In the genomic region with DNA sequence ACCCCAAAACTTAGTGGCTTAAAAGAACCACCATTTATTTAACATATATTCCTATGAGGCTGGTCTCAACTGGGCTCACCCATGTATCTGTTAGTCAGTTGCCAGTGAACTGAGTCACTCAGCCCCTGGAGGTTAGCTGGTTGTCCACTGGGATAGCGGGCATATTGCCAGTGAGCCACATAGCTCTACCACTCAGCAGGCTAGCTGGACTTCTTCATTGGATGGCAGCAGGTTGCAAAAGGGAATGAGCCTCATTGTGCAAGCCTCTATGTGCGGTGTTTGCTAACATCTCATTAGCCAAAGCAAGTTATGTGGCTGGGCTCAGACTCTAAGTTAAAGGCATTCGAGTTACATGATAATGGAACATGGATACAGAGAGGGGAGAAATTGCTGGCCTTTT, we compare ENCODE assay signal across 11 cellular contexts. TPM values are rescaled to one million over a fixed set of nuclear protein-coding genes. Genes with fewer than 3 reads are reported as not detected.
DNase-seq lines count a peak whose midpoint lies in the region; ATAC-seq and TF ChIP-seq lines count a peak whose summit lies in the region.
"Had no signal": no experiment of that assay in that cellular context is flagged by ENCODE, and none has a peak within 500 bp of the region (broad histone marks: within the 10 kb centered on the region; RNA-seq: fewer than 3 reads in every experiment).

No MANE protein-coding gene starts in this region.

- H3K27ac ChIP-seq in lower lobe of right lung (no peak overlapping the region), colonic mucosa (no peak overlapping the region)

- ATAC-seq in lower lobe of right lung, result peak; percentile 82 to 83

- intact Hi-C loops in lower lobe of right lung (cut with DNase I), result no loop called here
- intact Hi-C loops in colonic mucosa (cut with DNase I), result no loop called here
- intact Hi-C loops in activated CD4-positive, alpha-beta memory T cell treated with anti-CD3 and anti-CD28 coated beads for 36 hours (cut with micrococcal nuclease), result no loop called here

- DNase-seq in AG20443 (ENCODE audit: low spot score) (peak; percentile 35), HuH-7 (ENCODE audit: low spot score) (peak; percentile 79), astrocyte of the hippocampus (ENCODE audit: low read depth, low spot score) (peak; percentile 68), lower lobe of right lung (peak; percentile 66), colonic mucosa (no peak), T-helper 9 cell (no peak)
- DNase-seq in stimulated activated naive CD4-positive, alpha-beta T cell (lab: John Stamatoyannopoulos, UW), result no peak
- DNase-seq in activated CD4-positive, alpha-beta memory T cell treated with anti-CD3 and anti-CD28 coated beads for 36 hours, result no peak
- DNase-seq: activated gamma-delta T cell treated with Interleukin-2 at 50 U/mL for 16 hours, Calu3, NCI-H446 treated with DMSO at 0.1 percent for 48 hours had no signal

- no peak overlapping the region for H3K27ac Mint-ChIP-seq in activated CD4-positive, alpha-beta memory T cell treated with anti-CD3 and anti-CD28 coated beads for 36 hours

- H3K4me1 ChIP-seq in lower lobe of right lung, result peaks cover 5% of the 10 kb centered on the region
- H3K4me1 ChIP-seq in colonic mucosa, result peaks cover 9% of the 10 kb centered on the region

- peaks cover 3% of the 10 kb centered on the region for H3K4me1 Mint-ChIP-seq in activated CD4-positive, alpha-beta memory T cell treated with anti-CD3 and anti-CD28 coated beads for 36 hours (ENCODE audit: low read depth)

- H3K27me3 ChIP-seq in lower lobe of right lung (ENCODE audit: low read depth) (no peaks in the 10 kb centered on the region), colonic mucosa (no peaks in the 10 kb centered on the region)

- no peaks in the 10 kb centered on the region for H3K9me3 ChIP-seq in lower lobe of right lung
- H3K9me3 ChIP-seq in colonic mucosa, result no peaks in the 10 kb centered on the region

- no peaks in the 10 kb centered on the region for H3K36me3 Mint-ChIP-seq in activated CD4-positive, alpha-beta memory T cell treated with anti-CD3 and anti-CD28 coated beads for 36 hours

- CTCF ChIA-PET in activated CD4-positive, alpha-beta memory T cell treated with anti-CD3 and anti-CD28 coated beads for 36 hours (lab: Charles Lee), result interaction anchor here (0.6 to 0.7 kb wide), 2 partner anchors 20 to 202 kb away, joined by 3 read pairs; no protein-coding TSS in a partner anchor

- H3K4me3 ChIP-seq in lower lobe of right lung (no peak overlapping the region), colonic mucosa (no peak overlapping the region)

- no peak overlapping the region for H3K4me3 Mint-ChIP-seq in activated CD4-positive, alpha-beta memory T cell treated with anti-CD3 and anti-CD28 coated beads for 36 hours

- H3K36me3 ChIP-seq in lower lobe of right lung, result no peaks in the 10 kb centered on the region
- H3K36me3 ChIP-seq in colonic mucosa, result no peaks in the 10 kb centered on the region

- no peak overlapping the region for H3K9ac ChIP-seq in colonic mucosa (ENCODE audit: low read depth in 2 of 2, low read length in 2 of 2)

- H3K9me3 Mint-ChIP-seq in activated CD4-positive, alpha-beta memory T cell treated with anti-CD3 and anti-CD28 coated beads for 36 hours, result no peaks in the 10 kb centered on the region

- no peak for TF ChIP-seq CTCF in lower lobe of right lung (IDR thresholded peaks at IDR 0.05)
- TF ChIP-seq CTCF in colonic mucosa (IDR thresholded peaks at IDR 0.05), result no peak

- POLR2A ChIA-PET in activated CD4-positive, alpha-beta memory T cell treated with anti-CD3 and anti-CD28 coated beads for 36 hours (lab: Charles Lee), result no interaction called here

- no peaks in the 10 kb centered on the region for H3K27me3 Mint-ChIP-seq in activated CD4-positive, alpha-beta memory T cell treated with anti-CD3 and anti-CD28 coated beads for 36 hours

RNA-seq across cellular contexts. Expression of a gene that starts 8.5 kb away (rescaled TPM):
- total RNA-seq in lower lobe of right lung (24.2 TPM), colonic mucosa (10 to 100 TPM; 18.0 to 29.3 TPM)
- 1 to 10 TPM; 8.6 to 8.7 TPM for total RNA-seq in activated CD4-positive, alpha-beta memory T cell treated with anti-CD3 and anti-CD28 coated beads for 36 hours

RNA-seq across cellular contexts. Expression of a gene that starts 8.7 kb away (rescaled TPM):
- 21.2 TPM for total RNA-seq in lower lobe of right lung
- 10 to 100 TPM; 13.1 to 19.1 TPM for total RNA-seq in colonic mucosa
- total RNA-seq in activated CD4-positive, alpha-beta memory T cell treated with anti-CD3 and anti-CD28 coated beads for 36 hours, result 10 to 100 TPM; 29.9 to 30.0 TPM

Comparison
In these comparisons a context has a peak if more than half of its experiments do, and no peak if none do; other contexts are left out.
1. DNase-seq: peak in AG20443 (single experiment), HuH-7 (single experiment), astrocyte of the hippocampus (single experiment) and lower lobe of right lung (single experiment); none in colonic mucosa (single experiment), stimulated activated naive CD4-positive, alpha-beta T cell (0 of 6), activated CD4-positive, alpha-beta memory T cell treated with anti-CD3 and anti-CD28 coated beads for 36 hours (single experiment) and T-helper 9 cell (single experiment).